In genomic region chr5:68444048-68444447, GRCh38 we compare ENCODE assay signal across 17 cellular contexts.
DNase-seq lines count a peak whose midpoint lies in the region; ATAC-seq and TF ChIP-seq lines count a peak whose summit lies in the region.
"Had no signal": no experiment of that assay in that cellular context is flagged by ENCODE, and none has a peak within 500 bp of the region (broad histone marks: within the 10 kb centered on the region; RNA-seq: fewer than 3 reads in every experiment).

No MANE protein-coding gene starts in this region.

- H4K20me1 ChIP-seq in Loucy (ENCODE audit: insufficient read depth, low read length, poor library complexity, severe bottlenecking) (no peaks in the 10 kb centered on the region), mammary epithelial cell (ENCODE audit: insufficient read depth, low read length) (no peaks in the 10 kb centered on the region)

- no peak for TF ChIP-seq POLR2A in body of pancreas (IDR thresholded peaks at IDR 0.05)

- no peaks in the 10 kb centered on the region for H3K36me3 ChIP-seq in Loucy (ENCODE audit: insufficient read depth, low read length)
- no peaks in the 10 kb centered on the region for H3K36me3 ChIP-seq in mammary epithelial cell (ENCODE audit: insufficient read depth, low read length)
- H3K36me3 ChIP-seq in body of pancreas (replicated peaks in 1 of 2; ENCODE audit: insufficient read depth in 1 of 2, low read depth in 2 of 2), result no peaks in the 10 kb centered on the region
- H3K36me3 ChIP-seq in brain microvascular endothelial cell (replicated peaks), result no peaks in the 10 kb centered on the region

- H3K4me1 ChIP-seq in Loucy (ENCODE audit: insufficient read depth, low read length, poor library complexity, severe bottlenecking), result peaks cover 33% of the 10 kb centered on the region
- peaks cover 33% of the 10 kb centered on the region for H3K4me1 ChIP-seq in mammary epithelial cell (ENCODE audit: insufficient read depth, low read length)
- H3K4me1 ChIP-seq in foreskin keratinocyte, result peaks cover 13% of the 10 kb centered on the region
- no peaks in the 10 kb centered on the region for H3K4me1 ChIP-seq in body of pancreas
- H3K4me1 ChIP-seq: A549 had no signal

- H3K79me2 ChIP-seq in Loucy (ENCODE audit: insufficient read depth, low read length) (no peaks in the 10 kb centered on the region), mammary epithelial cell (ENCODE audit: insufficient read depth, low read length) (no peaks in the 10 kb centered on the region)

- no peak for TF ChIP-seq CTCF in Loucy (conservative IDR thresholded peaks at IDR 0.05; ENCODE audit: low read length)
- TF ChIP-seq CTCF in mammary epithelial cell (conservative IDR thresholded peaks at IDR 0.05 in 1 of 2, IDR thresholded peaks at IDR 0.05 in 1 of 2; ENCODE audit: extremely low read depth in 1 of 2, insufficient read depth in 1 of 2, low read depth in 1 of 2, low read length in 2 of 2), result no peak
- TF ChIP-seq CTCF in foreskin keratinocyte (conservative IDR thresholded peaks at IDR 0.05), result no peak
- TF ChIP-seq CTCF in body of pancreas (IDR thresholded peaks at IDR 0.05), result no peak
- TF ChIP-seq CTCF in brain microvascular endothelial cell (IDR thresholded peaks at IDR 0.05; ENCODE audit: low read depth, low read length, missing control alignments), result no peak

- dilution Hi-C loops in mammary epithelial cell (cut with HindIII; ENCODE audit: low sequenced_read_pairs), result no loop called here

- no peak overlapping the region for H3K9ac ChIP-seq in Loucy (ENCODE audit: low read depth, low read length, poor library complexity, severe bottlenecking)
- peak overlapping the region; percentile 35 for H3K9ac ChIP-seq in mammary epithelial cell (ENCODE audit: insufficient read depth, low read length)

- in situ Hi-C loops in mammary epithelial cell (cut with MboI; ENCODE audit: low sequenced_read_pairs in 2 of 2), result no loop called here
- in situ Hi-C loops in brain microvascular endothelial cell (cut with HindIII; ENCODE audit: low pct_ligation_motif_present, low sequenced_read_pairs), result no loop called here

- H3K9me3 ChIP-seq in Loucy (ENCODE audit: insufficient read depth, low read depth, low read length) (no peaks in the 10 kb centered on the region), mammary epithelial cell (replicated peaks; ENCODE audit: insufficient read depth, low read length) (no peaks in the 10 kb centered on the region), body of pancreas (no peaks in the 10 kb centered on the region)
- H3K9me3 ChIP-seq: A549 had no signal

- no peaks in the 10 kb centered on the region for H3K27me3 ChIP-seq in Loucy (ENCODE audit: insufficient read depth, low read length, poor library complexity, severe bottlenecking)
- H3K27me3 ChIP-seq in mammary epithelial cell (ENCODE audit: insufficient read depth, low read length), result no peaks in the 10 kb centered on the region
- H3K27me3 ChIP-seq in foreskin keratinocyte, result no peaks in the 10 kb centered on the region
- no peaks in the 10 kb centered on the region for H3K27me3 ChIP-seq in body of pancreas
- H3K27me3 ChIP-seq in brain microvascular endothelial cell (replicated peaks), result no peaks in the 10 kb centered on the region
- H3K27me3 ChIP-seq: MG63 had no signal

- H2AFZ ChIP-seq in Loucy (ENCODE audit: low read length) (no peak overlapping the region), mammary epithelial cell (ENCODE audit: low read depth, low read length) (no peak overlapping the region)

- H3K9me2 ChIP-seq in Loucy (replicated peaks; ENCODE audit: low read depth, low read length), result no peaks in the 10 kb centered on the region

- no peaks in the 10 kb centered on the region for H3F3A ChIP-seq in Loucy (ENCODE audit: low read depth)

- no peak overlapping the region for H3K4me3 ChIP-seq in Loucy (ENCODE audit: low read length, poor library complexity, severe bottlenecking)
- peak overlapping the region in 2 of 3 experiments; percentile 5 to 31 for H3K4me3 ChIP-seq in mammary epithelial cell (replicated peaks in 1 of 3; ENCODE audit: insufficient read depth in 1 of 3, low read depth in 2 of 3, low read length in 3 of 3)
- no peak overlapping the region for H3K4me3 ChIP-seq in skin epidermis
- H3K4me3 ChIP-seq in body of pancreas, result no peak overlapping the region
- no peak overlapping the region for H3K4me3 ChIP-seq in brain microvascular endothelial cell (ENCODE audit: low read depth, low read length)
- H3K4me3 ChIP-seq: A549, MG63 had no signal

- H3K27ac ChIP-seq in mammary epithelial cell (ENCODE audit: insufficient read depth, low read depth, low read length) (peak overlapping the region; percentile 69), foreskin keratinocyte (peak overlapping the region; percentile 4), skin epidermis (peak overlapping the region in 12 of 21 experiments; percentile 9 to 70 (median 36)), body of pancreas (peak overlapping the region in 2 of 4 donors; percentile 22 to 25), brain microvascular endothelial cell (no peak overlapping the region)
- H3K27ac ChIP-seq: A549 had no signal

- intact Hi-C loops in mammary epithelial cell (cut with micrococcal nuclease) (no loop called here), body of pancreas (cut with DNase I) (no loop called here), left ventricle myocardium superior (cut with micrococcal nuclease) (no loop called here)

- no TSS peak for BruUV-seq in mammary epithelial cell (replicated peaks; lab: Mats Ljungman, UMichigan)

- 0% methylated on average over 1 of the region's 1 CpG for WGBS in mammary epithelial cell (ENCODE audit: low coverage, missing lambda C conversion rate)
- WGBS in body of pancreas, 2 donors, result 50 to 63% methylated on average over 1 of the region's 1 CpG

- DNase-seq in mammary epithelial cell, result peak; percentile 78
- DNase-seq in foreskin keratinocyte, result peak in 1 of 2 donors; percentile 74
- DNase-seq in body of pancreas, result no peak
- no peak for DNase-seq in brain microvascular endothelial cell
- no peak for DNase-seq in left ventricle myocardium superior
- DNase-seq: DMS153, KG1, MG63, NCI-H1092 treated with DMSO at 0.1 percent for 48 hours, NCI-H1694, NCI-H524 treated with DMSO at 0.1 percent for 48 hours, Right ventricle myocardium superior had no signal

- peak overlapping the region; percentile 12 for H3K4me2 ChIP-seq in Loucy (ENCODE audit: low read depth, low read length, poor library complexity, severe bottlenecking)
- H3K4me2 ChIP-seq in mammary epithelial cell (ENCODE audit: insufficient read depth, low read depth, low read length), result peak overlapping the region; percentile 76
- H3K4me2 ChIP-seq: A549 had no signal

- CTCF ChIA-PET in mammary epithelial cell (lab: Charles Lee; ENCODE audit: low non-redundant PET), result no interaction called here

- ATAC-seq in foreskin keratinocyte (peak; percentile 47), body of pancreas (no peak), HG03280 (IDR thresholded peaks at IDR 0.05; ENCODE audit: unreplicated experiment) (no peak), left ventricle myocardium superior (no peak)
- ATAC-seq: A549, Panc1 had no signal

Comparison
In these comparisons a context has a peak if more than half of its experiments do, and no peak if none do; other contexts are left out.
1. H3K4me3 ChIP-seq: peak in mammary epithelial cell (2 of 3); none in Loucy (single experiment), skin epidermis (0 of 7), body of pancreas (0 of 2) and brain microvascular endothelial cell (single experiment).